ENCODE assay signal across 9 cellular contexts in genomic region chr10:100020161-100020882, GRCh38. TPM values are rescaled to one million over a fixed set of nuclear protein-coding genes. Genes with fewer than 3 reads are reported as not detected.
DNase-seq lines count a peak whose midpoint lies in the region; ATAC-seq, FAIRE-seq and TF ChIP-seq lines count a peak whose summit lies in the region.
"Had no signal": no experiment of that assay in that cellular context is flagged by ENCODE, and none has a peak within 500 bp of the region (broad histone marks: within the 10 kb centered on the region; RNA-seq: fewer than 3 reads in every experiment).

No MANE protein-coding gene starts in this region.

- H3K36me3 Mint-ChIP-seq in activated naive CD8-positive, alpha-beta T cell treated with anti-CD3 and anti-CD28 coated beads, Interleukin-2, amount 10 ng/mL, durations not matched to agents 7 days and 5 days, result no peaks in the 10 kb centered on the region

- 52% methylated on average over 4 of the region's 5 CpGs for WGBS in suprapubic skin

- POLR2A ChIA-PET in activated naive CD8-positive, alpha-beta T cell treated with anti-CD3 and anti-CD28 coated beads, Interleukin-2, amount 10 ng/mL, durations not matched to agents 7 days and 5 days (lab: Charles Lee), result no interaction called here

- H3K27ac ChIP-seq in suprapubic skin, result no peak overlapping the region

- no peak for FAIRE-seq in frontal cortex (lab: Jason Lieb, UNC)
- FAIRE-seq: keratinocyte had no signal

- H3K4me3 Mint-ChIP-seq in activated naive CD8-positive, alpha-beta T cell treated with anti-CD3 and anti-CD28 coated beads, Interleukin-2, amount 10 ng/mL, durations not matched to agents 7 days and 5 days, result peak overlapping the region; percentile 2

- no peak for TF ChIP-seq CTCF in suprapubic skin (IDR thresholded peaks at IDR 0.05)

- no peaks in the 10 kb centered on the region for H3K9me3 Mint-ChIP-seq in activated naive CD8-positive, alpha-beta T cell treated with anti-CD3 and anti-CD28 coated beads, Interleukin-2, amount 10 ng/mL, durations not matched to agents 7 days and 5 days

- ATAC-seq in GM21367 (IDR thresholded peaks at IDR 0.05; ENCODE audit: unreplicated experiment), result peak; percentile 73
- peak; percentile 80 for ATAC-seq in activated naive CD8-positive, alpha-beta T cell treated with anti-CD3 and anti-CD28 coated beads, Interleukin-2, amount 10 ng/mL, durations not matched to agents 7 days and 5 days (ENCODE audit: low read depth)

- TF ChIP-seq POLR2A in suprapubic skin (IDR thresholded peaks at IDR 0.05), result no peak

- no peaks in the 10 kb centered on the region for H3K27me3 ChIP-seq in suprapubic skin

- peaks cover 8% of the 10 kb centered on the region for H3K4me1 Mint-ChIP-seq in activated naive CD8-positive, alpha-beta T cell treated with anti-CD3 and anti-CD28 coated beads, Interleukin-2, amount 10 ng/mL, durations not matched to agents 7 days and 5 days

- H3K4me1 ChIP-seq in suprapubic skin, result no peaks in the 10 kb centered on the region

- H3K27ac Mint-ChIP-seq in activated naive CD8-positive, alpha-beta T cell treated with anti-CD3 and anti-CD28 coated beads, Interleukin-2, amount 10 ng/mL, durations not matched to agents 7 days and 5 days, result no peak overlapping the region

- H3K4me3 ChIP-seq in suprapubic skin, result no peak overlapping the region

- H3K27me3 Mint-ChIP-seq in activated naive CD8-positive, alpha-beta T cell treated with anti-CD3 and anti-CD28 coated beads, Interleukin-2, amount 10 ng/mL, durations not matched to agents 7 days and 5 days, result peaks cover 13% of the 10 kb centered on the region

- no peaks in the 10 kb centered on the region for H3K36me3 ChIP-seq in suprapubic skin

- H3K9me3 ChIP-seq in suprapubic skin, result no peaks in the 10 kb centered on the region

- DNase-seq in DMS53 (lab: John Stamatoyannopoulos, UW) (peak; percentile 85), HT-29 (ENCODE audit: low spot score) (peak; percentile 18), suprapubic skin (ENCODE audit: low spot score in 2 of 2) (no peak), HPDE6-E6E7 (ENCODE audit: extremely low spot score) (no peak), frontal cortex (ENCODE audit: low spot score in 2 of 2) (no peak)
- DNase-seq in activated naive CD8-positive, alpha-beta T cell treated with anti-CD3 and anti-CD28 coated beads, Interleukin-2, amount 10 ng/mL, durations not matched to agents 7 days and 5 days, result no peak
- DNase-seq in stimulated activated naive CD4-positive, alpha-beta T cell (lab: John Stamatoyannopoulos, UW), result no peak

- no peak for TF ChIP-seq EP300 in suprapubic skin (IDR thresholded peaks at IDR 0.05)

RNA-seq across cellular contexts. Expression of gene DNMBP, which starts 10.6 kb away (rescaled TPM):
- total RNA-seq in HT-29 (2014; rRNA removed; shearing (Covaris generic)), result 12.0 and 14.4 TPM in 2 replicates
- total RNA-seq in activated naive CD8-positive, alpha-beta T cell treated with anti-CD3 and anti-CD28 coated beads, Interleukin-2, amount 10 ng/mL, durations not matched to agents 7 days and 5 days, result 1 to 10 TPM; 5.2 to 6.0 TPM
- total RNA-seq in suprapubic skin, result 10 to 100 TPM; 43.4 to 89.6 (median 52.3) TPM
- total RNA-seq in frontal cortex, result 2.9 TPM

Comparison
In these comparisons a context has a peak if more than half of its experiments do, and no peak if none do; other contexts are left out.
1. DNase-seq: peak in DMS53 (single experiment) and HT-29 (single experiment); none in activated naive CD8-positive, alpha-beta T cell treated with anti-CD3 and anti-CD28 coated beads, Interleukin-2, amount 10 ng/mL, durations not matched to agents 7 days and 5 days (single experiment), stimulated activated naive CD4-positive, alpha-beta T cell (0 of 6), suprapubic skin (0 of 2), HPDE6-E6E7 (single experiment) and frontal cortex (0 of 2).